8 cellular contexts compared by ENCODE assay signal in the genomic region with DNA sequence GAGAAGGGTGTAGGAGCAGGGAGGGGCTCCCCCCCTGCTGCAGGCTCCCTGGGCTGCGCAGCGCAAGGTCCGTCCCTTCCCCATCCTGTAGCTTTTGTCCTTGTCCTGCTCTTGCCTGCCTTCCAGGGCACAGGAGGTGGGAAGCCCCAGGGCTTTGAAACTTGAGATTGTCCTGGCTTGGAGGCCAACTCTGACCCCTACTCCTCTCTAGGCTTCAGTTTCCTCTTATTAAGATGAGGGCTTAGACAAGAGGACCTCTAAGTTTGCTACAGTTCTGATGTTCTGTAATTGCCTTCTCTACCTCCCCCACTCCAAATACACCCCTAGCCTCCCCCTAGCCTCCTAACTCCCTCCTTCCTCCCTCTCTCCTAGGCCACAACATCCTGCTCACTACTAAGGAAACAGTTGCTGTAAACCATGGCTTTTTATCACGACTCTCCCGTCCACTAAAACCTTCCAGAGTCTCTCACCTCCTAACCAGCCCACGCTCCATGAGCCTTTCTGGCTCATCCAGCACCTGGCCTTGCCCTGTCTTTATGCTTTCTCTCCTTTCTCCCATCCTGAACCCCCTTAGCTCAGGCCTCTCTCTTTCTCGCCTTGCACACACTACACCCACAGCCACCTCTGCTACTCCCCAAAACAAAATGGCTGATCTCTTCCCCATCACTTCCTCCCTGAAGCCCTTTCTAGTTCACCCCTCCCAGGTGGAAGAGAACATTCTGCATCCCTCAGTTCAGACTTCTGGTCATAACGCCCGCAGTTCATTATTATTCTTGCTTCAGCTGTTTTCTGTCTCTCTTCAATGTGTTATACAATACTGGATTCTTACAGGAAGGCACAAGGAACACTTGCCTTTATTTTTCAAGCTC. TPM values are rescaled to one million over a fixed set of nuclear protein-coding genes. Genes with fewer than 3 reads are reported as not detected.
DNase-seq lines count a peak whose midpoint lies in the region; ATAC-seq, FAIRE-seq and TF ChIP-seq lines count a peak whose summit lies in the region.

No MANE protein-coding gene starts in this region.

- peak overlapping the region; percentile 95 for H2AFZ ChIP-seq in keratinocyte (ENCODE audit: control insufficient read depth, low read length)

- H3K27ac Mint-ChIP-seq in activated naive CD8-positive, alpha-beta T cell treated with anti-CD3 and anti-CD28 coated beads for 36 hours, result peak overlapping the region; percentile 62

- H3K4me3 ChIP-seq in keratinocyte (ENCODE audit: control insufficient read depth in 2 of 3, extremely low read depth in 1 of 3, insufficient read depth in 2 of 3, low read depth in 1 of 3, low read length in 3 of 3), result peak overlapping the region; percentile 20 to 68 (median 45)
- peak overlapping the region in 2 of 3 donors; percentile 14 to 29 for H3K4me3 ChIP-seq in thyroid gland (replicated peaks in 1 of 3)

- ATAC-seq in HG03039 (IDR thresholded peaks at IDR 0.05; ENCODE audit: unreplicated experiment), result peak; percentile 30
- no peak for ATAC-seq in GM21447 (IDR thresholded peaks at IDR 0.05; ENCODE audit: unreplicated experiment)

- H3K9me3 Mint-ChIP-seq in activated naive CD8-positive, alpha-beta T cell treated with anti-CD3 and anti-CD28 coated beads for 36 hours, result no peaks in the 10 kb centered on the region

- TF ChIP-seq POLR2A in thyroid gland (IDR thresholded peaks at IDR 0.05), result no peak

- no peaks in the 10 kb centered on the region for H4K20me1 ChIP-seq in keratinocyte (ENCODE audit: control insufficient read depth, extremely low read depth, insufficient read depth, low read length)

- 59 to 61% methylated on average over 9 of the region's 9 CpGs for WGBS in thyroid gland, 2 donors

- DNase-seq in ELF-1 (ENCODE audit: low read depth, low spot score) (peak; percentile 90), keratinocyte (ENCODE audit: low read depth, low spot score) (no peak), thyroid gland (no peak), GM10248 (ENCODE audit: extremely low spot score) (no peak)
- DNase-seq in activated naive CD8-positive, alpha-beta T cell treated with anti-CD3 and anti-CD28 coated beads for 36 hours, result no peak
- DNase-seq in stimulated activated CD4-positive, alpha-beta T cell treated with anti-CD3 and anti-CD28 coated beads, Interleukin-15, amount 100 ng/mL, for 24 hours, result no peak

- no peaks in the 10 kb centered on the region for H3K27me3 Mint-ChIP-seq in activated naive CD8-positive, alpha-beta T cell treated with anti-CD3 and anti-CD28 coated beads for 36 hours

- H3K27ac ChIP-seq in keratinocyte (ENCODE audit: control insufficient read depth, insufficient read depth, low read length), result peak overlapping the region; percentile 44
- H3K27ac ChIP-seq in thyroid gland, result peak overlapping the region in 1 of 3 donors; percentile 54

- TF ChIP-seq CTCF in keratinocyte (optimal IDR thresholded peaks at IDR 0.05 in 1 of 3, IDR thresholded peaks at IDR 0.05 in 1 of 3, conservative IDR thresholded peaks at IDR 0.05 in 1 of 3; ENCODE audit: extremely low read depth in 1 of 3, insufficient read depth in 2 of 3, low read length in 3 of 3), result no peak
- no peak for TF ChIP-seq CTCF in thyroid gland (IDR thresholded peaks at IDR 0.05)
- TF ChIP-seq CTCF in GM10248 (IDR thresholded peaks at IDR 0.05; ENCODE audit: control extremely low read depth, extremely low read depth, low read depth, missing control alignments), result no peak

- H3K27me3 ChIP-seq in keratinocyte (ENCODE audit: control insufficient read depth, extremely low read depth, insufficient read depth, low read length) (no peaks in the 10 kb centered on the region), thyroid gland (no peaks in the 10 kb centered on the region)

- H3K36me3 Mint-ChIP-seq in activated naive CD8-positive, alpha-beta T cell treated with anti-CD3 and anti-CD28 coated beads for 36 hours, result no peaks in the 10 kb centered on the region

- intact Hi-C loops in thyroid gland (cut with DNase I), result loop anchor here (2.0 kb wide), 1 partner anchor 134 kb away; no protein-coding TSS in a partner anchor

- peaks cover 17% of the 10 kb centered on the region for H3K4me1 Mint-ChIP-seq in activated naive CD8-positive, alpha-beta T cell treated with anti-CD3 and anti-CD28 coated beads for 36 hours

- CTCF ChIA-PET in GM10248 (lab: Yijun Ruan, JAX), result interaction anchor here (0.7 to 11.8 kb wide), 37 partner anchors 12 to 1666 kb away, joined by 3 to 169 read pairs (median 3); partner anchors contain the start of genes APOBEC2, TSPO2 and UNC5CL

- dilution Hi-C loops in keratinocyte (cut with MboI; ENCODE audit: extremely low pct_ligation_motif_present, low sequenced_read_pairs), result no loop called here

- peak overlapping the region; percentile 73 for H3K9ac ChIP-seq in keratinocyte (ENCODE audit: control insufficient read depth, extremely low read depth, insufficient read depth, low read length)

- H3K4me3 Mint-ChIP-seq in activated naive CD8-positive, alpha-beta T cell treated with anti-CD3 and anti-CD28 coated beads for 36 hours, result peak overlapping the region; percentile 86

- H3K79me2 ChIP-seq in keratinocyte (ENCODE audit: control insufficient read depth, insufficient read depth, low read length), result no peaks in the 10 kb centered on the region

- H3K9me3 ChIP-seq in keratinocyte (ENCODE audit: control insufficient read depth, low read depth, low read length) (no peaks in the 10 kb centered on the region), thyroid gland (no peaks in the 10 kb centered on the region)

- H3K4me1 ChIP-seq in keratinocyte (ENCODE audit: control insufficient read depth, extremely low read depth, insufficient read depth, low read length), result peaks cover 21% of the 10 kb centered on the region
- H3K4me1 ChIP-seq in thyroid gland, result peaks cover 5 to 11% of the 10 kb centered on the region in 2 donors

- H3K9me1 ChIP-seq in keratinocyte (ENCODE audit: control insufficient read depth, extremely low read depth, insufficient read depth, low read length), result no peaks in the 10 kb centered on the region

- no peak for FAIRE-seq in keratinocyte (lab: Jason Lieb, UNC)

- POLR2A ChIA-PET in GM10248 (lab: Yijun Ruan, JAX), result interaction anchor here (0.5 kb wide), 1 partner anchor 12 kb away, joined by 3 read pairs; no protein-coding TSS in a partner anchor

- H3K4me2 ChIP-seq in keratinocyte (ENCODE audit: control insufficient read depth, extremely low read depth, insufficient read depth, low read depth, low read length), result peak overlapping the region; percentile 82

- no peaks in the 10 kb centered on the region for H3K36me3 ChIP-seq in keratinocyte (ENCODE audit: control insufficient read depth in 2 of 2, extremely low read depth in 1 of 2, insufficient read depth in 2 of 2, low read length in 2 of 2)
- no peaks in the 10 kb centered on the region for H3K36me3 ChIP-seq in thyroid gland

RNA-seq across cellular contexts. Expression of gene UNC5CL, which starts 10.2 kb away (rescaled TPM):
- 1 to 10 TPM; 1.3 to 1.7 TPM for total RNA-seq in activated naive CD8-positive, alpha-beta T cell treated with anti-CD3 and anti-CD28 coated beads for 36 hours
- polyA plus RNA-seq in keratinocyte, result 0.23 to 0.50 TPM (median 0.34 TPM) in 3 replicates
- polyA plus RNA-seq in keratinocyte (2011; ENCODE audit: low read depth), result 0.41 TPM
- 0.17 and 0.25 TPM in 2 replicates for polyA plus RNA-seq in keratinocyte (2011; cell fraction: cytosol; rRNA removed)
- polyA plus RNA-seq in keratinocyte (2011; cell fraction: nucleus; rRNA removed), result 3.1 and 3.6 TPM in 2 replicates
- 0.24 and 0.71 TPM in 2 replicates for polyA plus RNA-seq in keratinocyte (2012; ENCODE audit: low replicate concordance)
- polyA minus RNA-seq in keratinocyte, result 0.13 to 0.42 TPM in 2 of 3 replicates, not detected in the other
- not detected for polyA minus RNA-seq in keratinocyte (2011; cell fraction: cytosol; rRNA and poly(A)+ RNA removed)
- 0.95 and 1.4 TPM in 2 replicates for polyA minus RNA-seq in keratinocyte (2011; cell fraction: nucleus; rRNA and poly(A)+ RNA removed)
- 1 to 10 TPM in 3 of 4 donors, under 1 TPM in 1; 0.93 to 3.6 (median 2.0) TPM for total RNA-seq in thyroid gland

RNA-seq across cellular contexts. Expression of gene TSPO2, which starts 13.4 kb away (rescaled TPM):
- total RNA-seq in activated naive CD8-positive, alpha-beta T cell treated with anti-CD3 and anti-CD28 coated beads for 36 hours, result not detected
- not detected in 3 replicates for polyA plus RNA-seq in keratinocyte
- polyA plus RNA-seq in keratinocyte (2011; ENCODE audit: low read depth), result not detected
- polyA plus RNA-seq in keratinocyte (2011; cell fraction: cytosol; rRNA removed), result not detected in 2 replicates
- polyA plus RNA-seq in keratinocyte (2011; cell fraction: nucleus; rRNA removed), result not detected in 2 replicates
- polyA plus RNA-seq in keratinocyte (2012; ENCODE audit: low replicate concordance), result not detected in 2 replicates
- polyA minus RNA-seq in keratinocyte, result not detected in 3 replicates
- not detected for polyA minus RNA-seq in keratinocyte (2011; cell fraction: cytosol; rRNA and poly(A)+ RNA removed)
- not detected in 2 replicates for polyA minus RNA-seq in keratinocyte (2011; cell fraction: nucleus; rRNA and poly(A)+ RNA removed)
- total RNA-seq in thyroid gland, result not detected

RNA-seq across cellular contexts. Expression of gene APOBEC2, which starts 24.1 kb away (rescaled TPM):
- not detected for total RNA-seq in activated naive CD8-positive, alpha-beta T cell treated with anti-CD3 and anti-CD28 coated beads for 36 hours
- 0.05 TPM in 1 of 3 replicates, not detected in the others for polyA plus RNA-seq in keratinocyte
- polyA plus RNA-seq in keratinocyte (2011; ENCODE audit: low read depth), result not detected
- polyA plus RNA-seq in keratinocyte (2011; cell fraction: cytosol; rRNA removed), result 0.10 TPM in 1 of 2 replicates, not detected in the other
- polyA plus RNA-seq in keratinocyte (2011; cell fraction: nucleus; rRNA removed), result not detected in 2 replicates
- not detected in 2 replicates for polyA plus RNA-seq in keratinocyte (2012; ENCODE audit: low replicate concordance)
- polyA minus RNA-seq in keratinocyte, result not detected in 3 replicates
- not detected for polyA minus RNA-seq in keratinocyte (2011; cell fraction: cytosol; rRNA and poly(A)+ RNA removed)
- not detected in 2 replicates for polyA minus RNA-seq in keratinocyte (2011; cell fraction: nucleus; rRNA and poly(A)+ RNA removed)
- not detected for total RNA-seq in thyroid gland

RNA-seq across cellular contexts. Expression of gene OARD1, which starts 43.3 kb away (rescaled TPM):
- 10 to 100 TPM; 43.7 to 44.2 TPM for total RNA-seq in activated naive CD8-positive, alpha-beta T cell treated with anti-CD3 and anti-CD28 coated beads for 36 hours
- 12.7 to 20.3 TPM (median 13.1 TPM) in 3 replicates for polyA plus RNA-seq in keratinocyte
- polyA plus RNA-seq in keratinocyte (2011; ENCODE audit: low read depth), result 24.7 TPM
- 15.2 and 16.2 TPM in 2 replicates for polyA plus RNA-seq in keratinocyte (2011; cell fraction: cytosol; rRNA removed)
- 12.4 and 13.8 TPM in 2 replicates for polyA plus RNA-seq in keratinocyte (2011; cell fraction: nucleus; rRNA removed)
- polyA plus RNA-seq in keratinocyte (2012; ENCODE audit: low replicate concordance), result 19.0 and 20.1 TPM in 2 replicates
- polyA minus RNA-seq in keratinocyte, result 4.6 to 7.1 TPM (median 6.2 TPM) in 3 replicates
- polyA minus RNA-seq in keratinocyte (2011; cell fraction: cytosol; rRNA and poly(A)+ RNA removed), result 4.0 TPM
- 3.2 and 13.0 TPM in 2 replicates for polyA minus RNA-seq in keratinocyte (2011; cell fraction: nucleus; rRNA and poly(A)+ RNA removed)
- total RNA-seq in thyroid gland, result 10 to 100 TPM; 23.6 to 31.7 (median 25.4) TPM

RNA-seq across cellular contexts. Expression of gene NFYA, which starts 43.9 kb away (rescaled TPM):
- total RNA-seq in activated naive CD8-positive, alpha-beta T cell treated with anti-CD3 and anti-CD28 coated beads for 36 hours, result 10 to 100 TPM; 24.5 to 25.4 TPM
- 13.6 to 22.1 TPM (median 17.1 TPM) in 3 replicates for polyA plus RNA-seq in keratinocyte
- 13.3 TPM for polyA plus RNA-seq in keratinocyte (2011; ENCODE audit: low read depth)
- 9.7 and 9.8 TPM in 2 replicates for polyA plus RNA-seq in keratinocyte (2011; cell fraction: cytosol; rRNA removed)
- polyA plus RNA-seq in keratinocyte (2011; cell fraction: nucleus; rRNA removed), result 33.7 and 38.7 TPM in 2 replicates
- 15.0 and 19.8 TPM in 2 replicates for polyA plus RNA-seq in keratinocyte (2012; ENCODE audit: low replicate concordance)
- 39.9 to 58.8 TPM (median 52.6 TPM) in 3 replicates for polyA minus RNA-seq in keratinocyte
- 13.6 TPM for polyA minus RNA-seq in keratinocyte (2011; cell fraction: cytosol; rRNA and poly(A)+ RNA removed)
- 25.0 and 42.0 TPM in 2 replicates for polyA minus RNA-seq in keratinocyte (2011; cell fraction: nucleus; rRNA and poly(A)+ RNA removed)
- 10 to 100 TPM; 31.8 to 40.3 (median 36.0) TPM for total RNA-seq in thyroid gland
